1 cellular context compared by ENCODE assay signal in the genomic region with DNA sequence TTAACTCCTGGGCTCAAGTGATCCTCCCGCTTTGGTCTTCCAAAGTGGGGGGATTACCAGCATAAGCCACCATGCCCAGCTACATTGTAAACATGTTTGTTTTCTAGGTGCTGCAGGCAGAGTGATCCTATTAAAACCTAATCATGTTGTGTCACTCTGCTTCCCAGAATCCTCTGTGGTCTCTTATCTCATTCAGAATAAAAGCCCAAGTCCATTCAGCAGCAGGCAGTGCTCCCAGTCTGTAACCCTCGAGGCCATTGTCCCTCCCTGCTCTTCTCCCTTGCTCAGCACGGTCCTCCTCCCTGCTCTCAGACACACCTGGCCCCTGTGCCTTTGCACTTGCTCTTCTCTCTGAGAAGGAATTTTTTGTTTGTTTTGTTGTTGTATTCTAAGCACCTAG.
TF ChIP-seq lines count a peak whose summit lies in the region.

No MANE protein-coding gene starts in this region.

TF ChIP-seq in GM23338, 12 proteins besides CTCF, POLR2A, EP300 and RAD21 (continued from another document):
- TF ChIP-seq, protein P1, sequence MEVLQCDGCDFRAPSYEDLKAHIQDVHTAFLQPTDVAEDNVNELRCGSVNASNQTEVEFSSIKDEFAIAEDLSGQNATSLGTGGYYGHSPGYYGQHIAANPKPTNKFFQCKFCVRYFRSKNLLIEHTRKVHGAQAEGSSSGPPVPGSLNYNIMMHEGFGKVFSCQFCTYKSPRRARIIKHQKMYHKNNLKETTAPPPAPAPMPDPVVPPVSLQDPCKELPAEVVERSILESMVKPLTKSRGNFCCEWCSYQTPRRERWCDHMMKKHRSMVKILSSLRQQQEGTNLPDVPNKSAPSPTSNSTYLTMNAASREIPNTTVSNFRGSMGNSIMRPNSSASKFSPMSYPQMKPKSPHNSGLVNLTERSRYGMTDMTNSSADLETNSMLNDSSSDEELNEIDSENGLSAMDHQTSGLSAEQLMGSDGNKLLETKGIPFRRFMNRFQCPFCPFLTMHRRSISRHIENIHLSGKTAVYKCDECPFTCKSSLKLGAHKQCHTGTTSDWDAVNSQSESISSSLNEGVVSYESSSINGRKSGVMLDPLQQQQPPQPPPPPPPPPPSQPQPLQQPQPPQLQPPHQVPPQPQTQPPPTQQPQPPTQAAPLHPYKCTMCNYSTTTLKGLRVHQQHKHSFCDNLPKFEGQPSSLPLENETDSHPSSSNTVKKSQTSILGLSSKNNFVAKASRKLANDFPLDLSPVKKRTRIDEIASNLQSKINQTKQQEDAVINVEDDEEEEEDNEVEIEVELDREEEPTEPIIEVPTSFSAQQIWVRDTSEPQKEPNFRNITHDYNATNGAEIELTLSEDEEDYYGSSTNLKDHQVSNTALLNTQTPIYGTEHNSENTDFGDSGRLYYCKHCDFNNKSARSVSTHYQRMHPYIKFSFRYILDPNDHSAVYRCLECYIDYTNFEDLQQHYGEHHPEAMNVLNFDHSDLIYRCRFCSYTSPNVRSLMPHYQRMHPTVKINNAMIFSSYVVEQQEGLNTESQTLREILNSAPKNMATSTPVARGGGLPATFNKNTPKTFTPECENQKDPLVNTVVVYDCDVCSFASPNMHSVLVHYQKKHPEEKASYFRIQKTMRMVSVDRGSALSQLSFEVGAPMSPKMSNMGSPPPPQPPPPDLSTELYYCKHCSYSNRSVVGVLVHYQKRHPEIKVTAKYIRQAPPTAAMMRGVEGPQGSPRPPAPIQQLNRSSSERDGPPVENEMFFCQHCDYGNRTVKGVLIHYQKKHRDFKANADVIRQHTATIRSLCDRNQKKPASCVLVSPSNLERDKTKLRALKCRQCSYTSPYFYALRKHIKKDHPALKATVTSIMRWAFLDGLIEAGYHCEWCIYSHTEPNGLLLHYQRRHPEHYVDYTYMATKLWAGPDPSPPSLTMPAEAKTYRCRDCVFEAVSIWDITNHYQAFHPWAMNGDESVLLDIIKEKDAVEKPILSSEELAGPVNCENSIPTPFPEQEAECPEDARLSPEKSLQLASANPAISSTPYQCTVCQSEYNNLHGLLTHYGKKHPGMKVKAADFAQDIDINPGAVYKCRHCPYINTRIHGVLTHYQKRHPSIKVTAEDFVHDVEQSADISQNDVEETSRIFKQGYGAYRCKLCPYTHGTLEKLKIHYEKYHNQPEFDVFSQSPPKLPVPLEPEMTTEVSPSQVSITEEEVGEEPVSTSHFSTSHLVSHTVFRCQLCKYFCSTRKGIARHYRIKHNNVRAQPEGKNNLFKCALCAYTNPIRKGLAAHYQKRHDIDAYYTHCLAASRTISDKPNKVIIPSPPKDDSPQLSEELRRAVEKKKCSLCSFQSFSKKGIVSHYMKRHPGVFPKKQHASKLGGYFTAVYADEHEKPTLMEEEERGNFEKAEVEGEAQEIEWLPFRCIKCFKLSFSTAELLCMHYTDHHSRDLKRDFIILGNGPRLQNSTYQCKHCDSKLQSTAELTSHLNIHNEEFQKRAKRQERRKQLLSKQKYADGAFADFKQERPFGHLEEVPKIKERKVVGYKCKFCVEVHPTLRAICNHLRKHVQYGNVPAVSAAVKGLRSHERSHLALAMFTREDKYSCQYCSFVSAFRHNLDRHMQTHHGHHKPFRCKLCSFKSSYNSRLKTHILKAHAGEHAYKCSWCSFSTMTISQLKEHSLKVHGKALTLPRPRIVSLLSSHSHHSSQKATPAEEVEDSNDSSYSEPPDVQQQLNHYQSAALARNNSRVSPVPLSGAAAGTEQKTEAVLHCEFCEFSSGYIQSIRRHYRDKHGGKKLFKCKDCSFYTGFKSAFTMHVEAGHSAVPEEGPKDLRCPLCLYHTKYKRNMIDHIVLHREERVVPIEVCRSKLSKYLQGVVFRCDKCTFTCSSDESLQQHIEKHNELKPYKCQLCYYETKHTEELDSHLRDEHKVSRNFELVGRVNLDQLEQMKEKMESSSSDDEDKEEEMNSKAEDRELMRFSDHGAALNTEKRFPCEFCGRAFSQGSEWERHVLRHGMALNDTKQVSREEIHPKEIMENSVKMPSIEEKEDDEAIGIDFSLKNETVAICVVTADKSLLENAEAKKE (CRISPR knock-in tag; IDR thresholded peaks at IDR 0.05) = no peak
- TF ChIP-seq EZH2 (IDR thresholded peaks at IDR 0.05; ENCODE audit: low read depth, unreplicated experiment) (no peak), NANOG (IDR thresholded peaks at IDR 0.05; ENCODE audit: borderline replicate concordance) (no peak), CREB1 (CRISPR knock-in tag; IDR thresholded peaks at IDR 0.05; ENCODE audit: low read depth) (no peak), ZNF114 (CRISPR knock-in tag; IDR thresholded peaks at IDR 0.05) (no peak), ZNF331 (CRISPR knock-in tag; IDR thresholded peaks at IDR 0.05; ENCODE audit: low read depth) (no peak)
- TF ChIP-seq, protein P2, sequence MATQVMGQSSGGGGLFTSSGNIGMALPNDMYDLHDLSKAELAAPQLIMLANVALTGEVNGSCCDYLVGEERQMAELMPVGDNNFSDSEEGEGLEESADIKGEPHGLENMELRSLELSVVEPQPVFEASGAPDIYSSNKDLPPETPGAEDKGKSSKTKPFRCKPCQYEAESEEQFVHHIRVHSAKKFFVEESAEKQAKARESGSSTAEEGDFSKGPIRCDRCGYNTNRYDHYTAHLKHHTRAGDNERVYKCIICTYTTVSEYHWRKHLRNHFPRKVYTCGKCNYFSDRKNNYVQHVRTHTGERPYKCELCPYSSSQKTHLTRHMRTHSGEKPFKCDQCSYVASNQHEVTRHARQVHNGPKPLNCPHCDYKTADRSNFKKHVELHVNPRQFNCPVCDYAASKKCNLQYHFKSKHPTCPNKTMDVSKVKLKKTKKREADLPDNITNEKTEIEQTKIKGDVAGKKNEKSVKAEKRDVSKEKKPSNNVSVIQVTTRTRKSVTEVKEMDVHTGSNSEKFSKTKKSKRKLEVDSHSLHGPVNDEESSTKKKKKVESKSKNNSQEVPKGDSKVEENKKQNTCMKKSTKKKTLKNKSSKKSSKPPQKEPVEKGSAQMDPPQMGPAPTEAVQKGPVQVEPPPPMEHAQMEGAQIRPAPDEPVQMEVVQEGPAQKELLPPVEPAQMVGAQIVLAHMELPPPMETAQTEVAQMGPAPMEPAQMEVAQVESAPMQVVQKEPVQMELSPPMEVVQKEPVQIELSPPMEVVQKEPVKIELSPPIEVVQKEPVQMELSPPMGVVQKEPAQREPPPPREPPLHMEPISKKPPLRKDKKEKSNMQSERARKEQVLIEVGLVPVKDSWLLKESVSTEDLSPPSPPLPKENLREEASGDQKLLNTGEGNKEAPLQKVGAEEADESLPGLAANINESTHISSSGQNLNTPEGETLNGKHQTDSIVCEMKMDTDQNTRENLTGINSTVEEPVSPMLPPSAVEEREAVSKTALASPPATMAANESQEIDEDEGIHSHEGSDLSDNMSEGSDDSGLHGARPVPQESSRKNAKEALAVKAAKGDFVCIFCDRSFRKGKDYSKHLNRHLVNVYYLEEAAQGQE (IDR thresholded peaks at IDR 0.05; ENCODE audit: unreplicated experiment) = no peak
TF ChIP-seq in GM23338: peak in this region for 0.
